Comparison of ENCODE assay signal across 17 cellular contexts in the genomic region with DNA sequence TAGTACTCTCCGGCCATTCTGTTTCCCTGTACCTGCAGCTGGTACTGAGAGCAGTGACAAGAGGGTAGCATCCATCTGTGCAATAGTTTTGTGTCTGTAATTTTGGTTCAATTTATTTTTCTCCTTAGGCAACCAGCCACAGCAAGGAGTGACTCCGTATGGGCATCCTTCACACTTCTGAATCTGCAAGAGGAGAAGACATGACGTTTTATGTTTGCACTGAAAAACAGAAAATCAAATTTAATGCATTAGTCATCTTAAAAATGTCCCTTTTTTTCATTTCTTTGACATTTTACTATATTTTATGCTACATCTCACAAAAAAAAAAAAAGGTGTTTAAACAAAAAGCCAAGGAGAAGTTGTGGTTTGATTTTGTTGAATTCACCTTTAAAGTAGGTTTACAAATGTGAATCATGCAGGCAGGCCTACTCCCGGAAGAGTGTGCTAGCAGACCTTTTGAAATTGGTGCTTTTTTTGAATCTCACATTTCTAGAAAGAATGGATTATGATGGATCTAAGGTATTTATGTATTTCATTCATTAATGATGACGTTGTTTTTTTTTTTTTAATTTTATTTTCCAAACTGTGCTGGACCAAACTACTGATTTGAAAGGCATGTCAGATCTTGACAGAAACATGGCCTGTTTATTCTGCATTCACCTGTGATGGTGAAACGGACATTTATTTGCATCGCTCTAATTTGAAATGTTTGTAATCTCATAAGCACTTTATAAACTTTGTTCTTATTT. TPM values are rescaled to one million over a fixed set of nuclear protein-coding genes. Genes with fewer than 3 reads are reported as not detected.
DNase-seq lines count a peak whose midpoint lies in the region; ATAC-seq and TF ChIP-seq lines count a peak whose summit lies in the region.
"Had no signal": no experiment of that assay in that cellular context is flagged by ENCODE, and none has a peak within 500 bp of the region (broad histone marks: within the 10 kb centered on the region; RNA-seq: fewer than 3 reads in every experiment).

No MANE protein-coding gene starts in this region.

- TF ChIP-seq CTCF in brain microvascular endothelial cell (IDR thresholded peaks at IDR 0.05; ENCODE audit: low read depth, low read length, missing control alignments): no peak
- no peak for TF ChIP-seq CTCF in osteoblast (IDR thresholded peaks at IDR 0.05; ENCODE audit: extremely low read depth, low read depth, low read length)
- no peak for TF ChIP-seq CTCF in H9 (conservative IDR thresholded peaks at IDR 0.05)

- H3K27me3 ChIP-seq in ACC112 (ENCODE audit: insufficient read depth, low read length) (no peaks in the 10 kb centered on the region), brain microvascular endothelial cell (replicated peaks) (no peaks in the 10 kb centered on the region), osteoblast (ENCODE audit: insufficient read depth, low read length) (no peaks in the 10 kb centered on the region), H9 (ENCODE audit: insufficient read depth, low read length) (no peaks in the 10 kb centered on the region; the same call in 1 of the 2 replicates)
- H3K27me3 ChIP-seq: BE2C had no signal

- H4K5ac ChIP-seq in H9 (ENCODE audit: insufficient read length, low read depth, low read length): no peak overlapping the region

- H3K36me3 Mint-ChIP-seq in H9 (ENCODE audit: insufficient read depth in 1 of 3, low read depth in 3 of 3): peaks cover 10 to 24% (median 15%) of the 10 kb centered on the region in 3 experiments
- H3K36me3 Mint-ChIP-seq: CD4-positive, alpha-beta memory T cell had no signal

- H2BK15ac ChIP-seq in H9 (ENCODE audit: low read depth, low read length): no peak overlapping the region

- H3K23me2 ChIP-seq in H9 (ENCODE audit: insufficient read length, low read depth, low read length, poor library complexity, severe bottlenecking): no peaks in the 10 kb centered on the region

- H3K9me3 ChIP-seq in osteoblast (ENCODE audit: low read depth, low read length) (no peaks in the 10 kb centered on the region), H9 (ENCODE audit: control insufficient read depth, low read depth, low read length) (no peaks in the 10 kb centered on the region)
- H3K9me3 ChIP-seq: BE2C had no signal

- H3K9ac ChIP-seq in H9 (ENCODE audit: extremely low read depth, insufficient read length, low read length): no peak overlapping the region

- H2BK12ac ChIP-seq in H9 (ENCODE audit: insufficient read length, low read depth, low read length): no peak overlapping the region

- peaks cover 0 to 5% of the 10 kb centered on the region in 2 experiments; a peak in 3 of 5 replicates for H3K9me3 Mint-ChIP-seq in H9
- H3K9me3 Mint-ChIP-seq: GM23338 had no signal

- no peak overlapping the region for H4K8ac ChIP-seq in H9 (replicated peaks; ENCODE audit: insufficient read length, low read depth, low read length)

- DNase-seq in M059J (ENCODE audit: low read depth) (peak; percentile 52), brain microvascular endothelial cell (no peak), osteoblast (ENCODE audit: insufficient read length, low spot score, missing footprints) (no peak), RKO (ENCODE audit: low spot score) (no peak), H9 (no peak)
- DNase-seq: BE2C; CD4-positive, alpha-beta memory T cell; DMS79; H7 had no signal

- no peak overlapping the region for H3K56ac ChIP-seq in H9 (ENCODE audit: insufficient read length, low read depth, low read length)

- H2AFZ ChIP-seq in ACC112 (ENCODE audit: low read length, unreplicated experiment): no peak overlapping the region
- H2AFZ ChIP-seq in osteoblast (ENCODE audit: low read length): no peak overlapping the region
- H2AFZ ChIP-seq in H9 (ENCODE audit: low read length): no peak overlapping the region
- H2AFZ ChIP-seq: GM23338 had no signal

- no peaks in the 10 kb centered on the region for H4K20me1 ChIP-seq in osteoblast (ENCODE audit: insufficient read depth, low read length)
- H4K20me1 ChIP-seq in H9 (ENCODE audit: control insufficient read depth, insufficient read depth, insufficient read length): no peaks in the 10 kb centered on the region

- H3K4me1 Mint-ChIP-seq in H9: peaks cover 24 to 25% of the 10 kb centered on the region in 2 experiments
- H3K4me1 Mint-ChIP-seq: CD4-positive, alpha-beta memory T cell had no signal

- no peak overlapping the region for H3K18ac ChIP-seq in H9 (ENCODE audit: insufficient read length, low read depth, low read length)

- in situ Hi-C loops in brain microvascular endothelial cell (cut with HindIII; ENCODE audit: low pct_ligation_motif_present, low sequenced_read_pairs): loop anchor here (25.0 kb wide), 1 partner anchor 230 kb away; no protein-coding TSS in a partner anchor

- H3K27ac Mint-ChIP-seq in H9: no peak overlapping the region; a peak in 1 of 7 replicates
- H3K27ac Mint-ChIP-seq: CD4-positive, alpha-beta memory T cell; GM23338 had no signal

- H2BK20ac ChIP-seq in H9 (ENCODE audit: low read depth, low read length, poor library complexity, severe bottlenecking): no peak overlapping the region

- H2BK120ac ChIP-seq in H9 (ENCODE audit: low read depth, low read length, poor library complexity, severe bottlenecking): no peak overlapping the region

- no peaks in the 10 kb centered on the region; the same call in none of the 2 replicates for H3K27me3 Mint-ChIP-seq in H9 (ENCODE audit: low read depth)

- H3K79me1 ChIP-seq in H9 (ENCODE audit: insufficient read depth, low read depth, low read length, poor library complexity, severe bottlenecking): no peaks in the 10 kb centered on the region

- H3K23ac ChIP-seq in H9 (ENCODE audit: insufficient read length, low read depth, low read length): no peak overlapping the region

- H3K4me1 ChIP-seq in ACC112 (ENCODE audit: control insufficient read depth, insufficient read depth, low read length, unreplicated experiment) (peaks cover 49% of the 10 kb centered on the region), osteoblast (ENCODE audit: insufficient read depth, low read length) (peaks cover 34% of the 10 kb centered on the region), H9 (ENCODE audit: insufficient read depth, low read length) (0 out of 2 replicates have a peak, but pooled peaks cover 6% of the 10 kb centered on the region)
- H3K4me1 ChIP-seq: BE2C had no signal

- no peak for ATAC-seq in HG02642 (IDR thresholded peaks at IDR 0.05; ENCODE audit: poor library complexity, unreplicated experiment)
- ATAC-seq: GM23338 had no signal

- H3K79me2 ChIP-seq in ACC112 (ENCODE audit: control insufficient read depth, insufficient read depth, low read length, unreplicated experiment): no peaks in the 10 kb centered on the region
- no peaks in the 10 kb centered on the region for H3K79me2 ChIP-seq in osteoblast (ENCODE audit: insufficient read depth, low read length)
- H3K79me2 ChIP-seq in H9 (ENCODE audit: insufficient read depth, low read length): no peaks in the 10 kb centered on the region

- H3T11ph ChIP-seq in H9 (ENCODE audit: low read length): no peak overlapping the region

- no peak overlapping the region for H3K14ac ChIP-seq in H9 (ENCODE audit: insufficient read depth, low read length)

- no peak overlapping the region for H2AK5ac ChIP-seq in H9 (ENCODE audit: insufficient read length, low read length)

- no CpG with 5 or more reads among the region's 7 CpGs for WGBS in H9 (ENCODE audit: extremely low coverage, insufficient read length, low lambda C conversion rate)

- no peak overlapping the region for H2BK5ac ChIP-seq in H9 (ENCODE audit: insufficient read length, low read length)

- H3K4me2 ChIP-seq in osteoblast (ENCODE audit: insufficient read depth, low read length) (no peak overlapping the region), H9 (ENCODE audit: insufficient read depth, insufficient read length, low read length) (no peak overlapping the region)
- H3K4me2 ChIP-seq: GM23338 had no signal

- H3K4ac ChIP-seq in H9 (ENCODE audit: low read depth, low read length): no peak overlapping the region

- H4K91ac ChIP-seq in H9 (ENCODE audit: insufficient read length, low read depth, low read length): no peak overlapping the region

- no peaks in the 10 kb centered on the region for H3K36me3 ChIP-seq in ACC112 (ENCODE audit: insufficient read depth, low read length)
- no peaks in the 10 kb centered on the region for H3K36me3 ChIP-seq in brain microvascular endothelial cell (replicated peaks)
- no peaks in the 10 kb centered on the region for H3K36me3 ChIP-seq in osteoblast (ENCODE audit: insufficient read depth, low read length)
- H3K36me3 ChIP-seq: BE2C had no signal

- no peak overlapping the region for H3K4me3 Mint-ChIP-seq in H9
- H3K4me3 Mint-ChIP-seq: CD4-positive, alpha-beta memory T cell; GM23338 had no signal

- peak overlapping the region; percentile 100; the same call in 1 of the 2 replicates for H3K27ac ChIP-seq in ACC112 (ENCODE audit: low read depth, low read length)
- peak overlapping the region; percentile 14 for H3K27ac ChIP-seq in brain microvascular endothelial cell
- peak overlapping the region; percentile 90 for H3K27ac ChIP-seq in osteoblast (ENCODE audit: low read depth, low read length)
- no peak overlapping the region for H3K27ac ChIP-seq in H9 (ENCODE audit: insufficient read length, low read depth, low read length)
- H3K27ac ChIP-seq: C4-2B, HL-60 had no signal

- H3K4me3 ChIP-seq in ACC112 (ENCODE audit: low read depth, low read length) (no peak overlapping the region), brain microvascular endothelial cell (ENCODE audit: low read depth, low read length) (no peak overlapping the region), osteoblast (ENCODE audit: insufficient read depth, low read length) (no peak overlapping the region)
- H3K4me3 ChIP-seq: GM12878, GM23338 had no signal

RNA-seq across cellular contexts. Expression of a gene that starts 28.1 kb away (rescaled TPM):
- total RNA-seq in M059J (2014; rRNA removed; shearing (Covaris generic)): 4.3 and 5.1 TPM in 2 replicates
- total RNA-seq in osteoblast (1.4 and 2.7 TPM in 2 replicates), H9 (2021) (0.13 and 0.20 TPM in 2 replicates)
- total RNA-seq: CD4-positive, alpha-beta memory T cell had no signal

RNA-seq across cellular contexts. Expression of a gene that starts 48.2 kb away (rescaled TPM):
- total RNA-seq in M059J (2014; rRNA removed; shearing (Covaris generic)): not detected in 2 replicates
- total RNA-seq in osteoblast (not detected in 2 replicates), H9 (2021) (not detected in 2 replicates)
- total RNA-seq: A172; CD4-positive, alpha-beta memory T cell; G401; GM23338 had no signal
